Comparison of ENCODE assay signal across 1 cellular context in genomic region chr3:141389703-141390102, GRCh38.
TF ChIP-seq lines count a peak whose summit lies in the region.

No MANE protein-coding gene starts in this region.

TF ChIP-seq in HepG2, 621 proteins besides CTCF, POLR2A, EP300 and RAD21:
- TF ChIP-seq MTERF4 (CRISPR knock-in tag; IDR thresholded peaks at IDR 0.05) (no peak), CEBPB (IDR thresholded peaks at IDR 0.05; ENCODE audit: borderline replicate concordance, low read depth, low read length) (peak; percentile 57)
TF ChIP-seq in HepG2: peak in this region for 1.
